Comparison of ENCODE assay signal across 8 cellular contexts in genomic region chr11:106917973-106918372, GRCh38.
DNase-seq lines count a peak whose midpoint lies in the region; ATAC-seq lines count a peak whose summit lies in the region.

No MANE protein-coding gene starts in this region.

- H3K4me1 Mint-ChIP-seq in stimulated activated effector memory CD8-positive, alpha-beta T cell treated with anti-CD3 and anti-CD28 coated beads, Interleukin-12 subunit alpha, Interleukin-12 subunit beta, amount 100 ng/mL, for 72 hours: no peaks in the 10 kb centered on the region

- H3K79me2 ChIP-seq in mesendoderm (ENCODE audit: control insufficient read depth, insufficient read depth, low read length): no peaks in the 10 kb centered on the region

- H2BK120ac ChIP-seq in mesendoderm (ENCODE audit: low read depth, low read length): no peak overlapping the region

- no peak overlapping the region for H2AK5ac ChIP-seq in mesendoderm (ENCODE audit: low read length)

- H2BK15ac ChIP-seq in mesendoderm (replicated peaks; ENCODE audit: low read depth): no peak overlapping the region

- H3K4me3 Mint-ChIP-seq in stimulated activated effector memory CD8-positive, alpha-beta T cell treated with anti-CD3 and anti-CD28 coated beads, Interleukin-12 subunit alpha, Interleukin-12 subunit beta, amount 100 ng/mL, for 72 hours: no peak overlapping the region

- no peak overlapping the region for H3K4ac ChIP-seq in mesendoderm (ENCODE audit: low read depth, low read length)

- H3K4me3 ChIP-seq in NT2/D1 (ENCODE audit: insufficient read length, low read depth) (no peak overlapping the region), mesendoderm (ENCODE audit: low read length) (no peak overlapping the region)

- no peaks in the 10 kb centered on the region for H3K36me3 Mint-ChIP-seq in stimulated activated effector memory CD8-positive, alpha-beta T cell treated with anti-CD3 and anti-CD28 coated beads, Interleukin-12 subunit alpha, Interleukin-12 subunit beta, amount 100 ng/mL, for 72 hours

- DNase-seq in NCI-H1417 (lab: John Stamatoyannopoulos, UW) (peak in 2 of 3 experiments; percentile 9 to 37), NCI-H1417 treated with DMSO at 0.1 percent for 48 hours (lab: John Stamatoyannopoulos, UW) (no peak), H4 (ENCODE audit: low spot score) (peak; percentile 19), NT2/D1 (ENCODE audit: low read depth, low spot score) (peak; percentile 32), mesendoderm (peak; percentile 63), activated gamma-delta T cell treated with Interleukin-2 at 50 U/mL for 16 hours (no peak)
- no peak for DNase-seq in stimulated activated effector memory CD8-positive, alpha-beta T cell treated with anti-CD3 and anti-CD28 coated beads, Interleukin-12 subunit alpha, Interleukin-12 subunit beta, amount 100 ng/mL, for 72 hours (ENCODE audit: low spot score in 2 of 2)

- no peak overlapping the region for H3K27ac ChIP-seq in mesendoderm (ENCODE audit: low read depth, low read length)

- H3K27me3 ChIP-seq in NT2/D1 (ENCODE audit: insufficient read depth, insufficient read length) (no peaks in the 10 kb centered on the region), mesendoderm (ENCODE audit: insufficient read depth, low read length, poor library complexity) (no peaks in the 10 kb centered on the region)

- H4K5ac ChIP-seq in mesendoderm (ENCODE audit: low read length): no peak overlapping the region

- H3K9ac ChIP-seq in NT2/D1 (ENCODE audit: insufficient read length, low read depth): no peak overlapping the region
- H3K9ac ChIP-seq in mesendoderm (ENCODE audit: low read length): no peak overlapping the region

- no peak overlapping the region for H4K8ac ChIP-seq in mesendoderm (ENCODE audit: low read depth, low read length)

- peaks cover 15% of the 10 kb centered on the region for H3K9me3 Mint-ChIP-seq in stimulated activated effector memory CD8-positive, alpha-beta T cell treated with anti-CD3 and anti-CD28 coated beads, Interleukin-12 subunit alpha, Interleukin-12 subunit beta, amount 100 ng/mL, for 72 hours

- H3K4me1 ChIP-seq in NT2/D1 (ENCODE audit: insufficient read depth, insufficient read length): no peaks in the 10 kb centered on the region
- H3K4me1 ChIP-seq in mesendoderm (ENCODE audit: control insufficient read depth, low read depth, low read length): no peaks in the 10 kb centered on the region

- no peak overlapping the region for H3K4me2 ChIP-seq in mesendoderm (ENCODE audit: low read length)

- H3K56ac ChIP-seq in mesendoderm (ENCODE audit: low read length): no peak overlapping the region

- no CpG with 5 or more reads among the region's 2 CpGs for WGBS in mesendoderm (ENCODE audit: extremely low coverage, insufficient coverage, low lambda C conversion rate)

- no peaks in the 10 kb centered on the region for H3K79me1 ChIP-seq in mesendoderm (ENCODE audit: low read length)

- no peak overlapping the region for H3K27ac Mint-ChIP-seq in stimulated activated effector memory CD8-positive, alpha-beta T cell treated with anti-CD3 and anti-CD28 coated beads, Interleukin-12 subunit alpha, Interleukin-12 subunit beta, amount 100 ng/mL, for 72 hours

- no peak overlapping the region for H3K23ac ChIP-seq in mesendoderm (ENCODE audit: low read length)

- no peaks in the 10 kb centered on the region for H3K36me3 ChIP-seq in NT2/D1 (ENCODE audit: insufficient read depth, insufficient read length, low read length)
- no peaks in the 10 kb centered on the region for H3K36me3 ChIP-seq in mesendoderm (ENCODE audit: control insufficient read depth, insufficient read depth, low read length)

- no peak overlapping the region for H3K18ac ChIP-seq in mesendoderm (ENCODE audit: low read length)

- H3K9me3 ChIP-seq in NT2/D1 (ENCODE audit: insufficient read depth, low read length): no peaks in the 10 kb centered on the region

- H2BK5ac ChIP-seq in mesendoderm (ENCODE audit: low read length): no peak overlapping the region

- no peak for ATAC-seq in GM19397 (IDR thresholded peaks at IDR 0.05; ENCODE audit: unreplicated experiment)
- no peak for ATAC-seq in stimulated activated effector memory CD8-positive, alpha-beta T cell treated with anti-CD3 and anti-CD28 coated beads, Interleukin-12 subunit alpha, Interleukin-12 subunit beta, amount 100 ng/mL, for 72 hours

Comparison
In these comparisons a context has a peak if more than half of its experiments do, and no peak if none do; other contexts are left out.
1. DNase-seq: peak in NCI-H1417 (2 of 3), H4 (single experiment), NT2/D1 (single experiment) and mesendoderm (single experiment); none in NCI-H1417 treated with DMSO at 0.1 percent for 48 hours (single experiment), activated gamma-delta T cell treated with Interleukin-2 at 50 U/mL for 16 hours (single experiment) and stimulated activated effector memory CD8-positive, alpha-beta T cell treated with anti-CD3 and anti-CD28 coated beads, Interleukin-12 subunit alpha, Interleukin-12 subunit beta, amount 100 ng/mL, for 72 hours (0 of 2).